In genomic region chr4:26804876-26805275, GRCh38 we compare ENCODE assay signal across 19 cellular contexts. TPM values are rescaled to one million over a fixed set of nuclear protein-coding genes. Genes with fewer than 3 reads are reported as not detected.
DNase-seq lines count a peak whose midpoint lies in the region; ATAC-seq and TF ChIP-seq lines count a peak whose summit lies in the region.
"Had no signal": no experiment of that assay in that cellular context is flagged by ENCODE, and none has a peak within 500 bp of the region (broad histone marks: within the 10 kb centered on the region; RNA-seq: fewer than 3 reads in every experiment).

No MANE protein-coding gene starts in this region.

- intact Hi-C loops in A673 (cut with micrococcal nuclease; ENCODE audit: unreplicated experiment) = no loop called here

- BruUV-seq in A673 (replicated peaks; lab: Mats Ljungman, UMichigan) = no TSS peak

- ATAC-seq in activated T-helper 17 cell treated with anti-CD3 and anti-CD28 coated beads, Interleukin-2, amount 50 U/mL, for 72 hours (replicated peaks) = no peak

- H3K9ac ChIP-seq in BLaER1 (peak overlapping the region; percentile 14; the same call in 1 of the 2 replicates), muscle layer of colon (ENCODE audit: low read length) (no peak overlapping the region)

- no peak for TF ChIP-seq CTCF in A673 (conservative IDR thresholded peaks at IDR 0.05; ENCODE audit: low read depth, low read length)
- no peak for TF ChIP-seq CTCF in brain (conservative IDR thresholded peaks at IDR 0.05)

- H3K4me1 ChIP-seq in A673 (ENCODE audit: insufficient read depth, low read length, poor library complexity, severe bottlenecking) (peaks cover 53% of the 10 kb centered on the region), BLaER1 (peaks cover 76% of the 10 kb centered on the region), muscle layer of colon (ENCODE audit: insufficient read depth, low read length) (no peaks in the 10 kb centered on the region)

- POLR2A ChIA-PET in A673 (lab: Charles Lee; ENCODE audit: low non-redundant PET) = interaction anchor here (0.6 kb wide), 1 partner anchor 63 kb away, joined by 3 read pairs; no protein-coding TSS in a partner anchor

- H3K4me2 ChIP-seq in BLaER1 = peak overlapping the region; percentile 84

- H3K27ac ChIP-seq in A673 (ENCODE audit: low read depth, low read length, poor library complexity, severe bottlenecking) (no peak overlapping the region), BLaER1 (peak overlapping the region; percentile 98), muscle layer of colon (ENCODE audit: low read depth, low read length) (no peak overlapping the region)
- H3K27ac ChIP-seq: C4-2B had no signal

- H3K36me3 ChIP-seq in A673 (ENCODE audit: insufficient read depth, low read length, poor library complexity, severe bottlenecking) = no peaks in the 10 kb centered on the region
- H3K36me3 ChIP-seq in BLaER1 = no peaks in the 10 kb centered on the region
- H3K36me3 ChIP-seq in muscle layer of colon (ENCODE audit: insufficient read depth, low read length) = no peaks in the 10 kb centered on the region

- no peaks in the 10 kb centered on the region for H4K20me1 ChIP-seq in BLaER1

- H3K4me3 Mint-ChIP-seq in brain = no peak overlapping the region
- no peak overlapping the region for H3K4me3 Mint-ChIP-seq in activated T-helper 17 cell treated with anti-CD3 and anti-CD28 coated beads, Interleukin-2, amount 50 U/mL, for 72 hours
- H3K4me3 Mint-ChIP-seq: CD8-positive, alpha-beta memory T cell; IgD-negative memory B cell had no signal

- peaks cover 0 to 3% (median 2%) of the 10 kb centered on the region in 5 experiments for H3K9me3 Mint-ChIP-seq in brain
- H3K9me3 Mint-ChIP-seq in activated T-helper 17 cell treated with anti-CD3 and anti-CD28 coated beads, Interleukin-2, amount 50 U/mL, for 72 hours = no peaks in the 10 kb centered on the region

- DNase-seq in A673 (ENCODE audit: low spot score) = peak; percentile 48
- no peak for DNase-seq in NCI-H226
- no peak for DNase-seq in NCI-H2227 treated with DMSO at 0.1 percent for 48 hours (lab: John Stamatoyannopoulos, UW)
- DNase-seq: CD8-positive, alpha-beta memory T cell; DMS53; GDM1; H7; NCI-H1105; NCI-H146; NCI-H2029; NCI-H345; NCI-H524 treated with DMSO at 0.1 percent for 48 hours; OCI-M1 had no signal

- H3K4me3 ChIP-seq in A673 (ENCODE audit: low read depth, low read length, poor library complexity, severe bottlenecking) (no peak overlapping the region), BLaER1 (no peak overlapping the region; the same call in 1 of the 2 replicates), muscle layer of colon (ENCODE audit: low read depth in 1 of 2, low read length in 2 of 2) (peak overlapping the region; percentile 34 to 56)

- CTCF ChIA-PET in A673 (lab: Charles Lee) = no interaction called here

- H3K36me3 Mint-ChIP-seq in brain = peaks cover 4% of the 10 kb centered on the region
- H3K36me3 Mint-ChIP-seq in activated T-helper 17 cell treated with anti-CD3 and anti-CD28 coated beads, Interleukin-2, amount 50 U/mL, for 72 hours (ENCODE audit: low read depth) = no peaks in the 10 kb centered on the region
- H3K36me3 Mint-ChIP-seq: CD8-positive, alpha-beta memory T cell had no signal

- peaks cover 6% of the 10 kb centered on the region for H3K27me3 Mint-ChIP-seq in brain
- no peaks in the 10 kb centered on the region for H3K27me3 Mint-ChIP-seq in activated T-helper 17 cell treated with anti-CD3 and anti-CD28 coated beads, Interleukin-2, amount 50 U/mL, for 72 hours

- peak overlapping the region in 3 of 5 experiments; percentile 39 to 78 (median 52) for H3K27ac Mint-ChIP-seq in brain
- no peak overlapping the region for H3K27ac Mint-ChIP-seq in activated T-helper 17 cell treated with anti-CD3 and anti-CD28 coated beads, Interleukin-2, amount 50 U/mL, for 72 hours
- H3K27ac Mint-ChIP-seq: IgD-negative memory B cell had no signal

- no peaks in the 10 kb centered on the region for H3K9me3 ChIP-seq in A673 (ENCODE audit: low read depth, low read length, poor library complexity, severe bottlenecking)
- H3K9me3 ChIP-seq in BLaER1 = no peaks in the 10 kb centered on the region
- no peaks in the 10 kb centered on the region for H3K9me3 ChIP-seq in muscle layer of colon (ENCODE audit: low read length)

- H3K27me3 ChIP-seq in A673 (replicated peaks; ENCODE audit: insufficient read depth, low read depth, low read length, poor library complexity) (no peaks in the 10 kb centered on the region), BLaER1 (no peaks in the 10 kb centered on the region), muscle layer of colon (ENCODE audit: control insufficient read depth in 1 of 2, insufficient read depth in 2 of 2, low read length in 2 of 2) (no peaks in the 10 kb centered on the region)

- peaks cover 30% of the 10 kb centered on the region for H3K4me1 Mint-ChIP-seq in brain
- no peaks in the 10 kb centered on the region for H3K4me1 Mint-ChIP-seq in activated T-helper 17 cell treated with anti-CD3 and anti-CD28 coated beads, Interleukin-2, amount 50 U/mL, for 72 hours
- H3K4me1 Mint-ChIP-seq: CD8-positive, alpha-beta memory T cell had no signal

RNA-seq across cellular contexts. Expression of gene STIM2, which starts 55.8 kb away (rescaled TPM):
- total RNA-seq in A673 (2021) = 56.1 and 59.0 TPM in 2 replicates
- 11.6 TPM for polyA plus RNA-seq in brain (ENCODE audit: insufficient read depth, low read depth, low replicate concordance)
- total RNA-seq in activated T-helper 17 cell treated with anti-CD3 and anti-CD28 coated beads, Interleukin-2, amount 50 U/mL, for 72 hours = 10 to 100 TPM; 38.4 to 39.6 TPM

Comparison
In these comparisons a context has a peak if more than half of its experiments do, and no peak if none do; other contexts are left out.
1. H3K4me3 ChIP-seq: peak in muscle layer of colon (2 of 2); none in A673 (single experiment) and BLaER1 (single experiment).